29 cellular contexts compared by ENCODE assay signal in genomic region chr19:3328743-3329142, GRCh38.
"Had no signal": no experiment of that assay in that cellular context is flagged by ENCODE, and none has a peak within 500 bp of the region (broad histone marks: within the 10 kb centered on the region; RNA-seq: fewer than 3 reads in every experiment).

No MANE protein-coding gene starts in this region.

- FAIRE-seq: TTC549 had no signal

- H3K9me3 ChIP-seq: ascending aorta had no signal

- ATAC-seq: activated CD8-positive, alpha-beta T cell treated with anti-CD3 and anti-CD28 coated beads for 36 hours; activated naive CD8-positive, alpha-beta T cell treated with anti-CD3 and anti-CD28 coated beads, Interleukin-2, amount 50 U/mL, for 24 hours; activated T-cell treated with anti-CD3 and anti-CD28 coated beads, Interleukin-2, amount 50 U/mL, for 4 hours; activated T-cell treated with anti-CD3 and anti-CD28 coated beads, Interleukin-2, amount 50 U/mL, for 72 hours; activated T-helper 17 cell treated with anti-CD3 and anti-CD28 coated beads, Interleukin-2, amount 50 U/mL, for 72 hours had no signal

- H3K4me3 ChIP-seq: ascending aorta had no signal

- H3K36me3 ChIP-seq: ascending aorta had no signal

- H3K27ac ChIP-seq: ascending aorta, VCaP had no signal

- DNase-seq: activated B cell treated with CpG ODN at 0.5 μM for 24 hours; activated CD4-positive, alpha-beta memory T cell treated with anti-CD3 and anti-CD28 coated beads for 36 hours; activated CD4-positive, alpha-beta T cell treated with anti-CD3 and anti-CD28 coated beads for 4 hours; activated CD4-positive, alpha-beta T cell treated with anti-CD3 and anti-CD28 coated beads, Interleukin-2, amount 10 ng/mL, durations not matched to agents 24 days and 14 days; activated CD4-positive, alpha-beta T cell treated with anti-CD3 and anti-CD28 coated beads, Interleukin-2, amount 50 U/mL, for 1 hour; activated CD4-positive, alpha-beta T cell treated with anti-CD3 and anti-CD28 coated beads, Interleukin-2, amount 50 U/mL, for 4 hours; activated CD4-positive, CD25-positive, alpha-beta regulatory T cell treated with anti-CD3 and anti-CD28 coated beads, Interleukin-2, amount 50 U/mL, for 72 hours; activated CD8-positive, alpha-beta memory T cell treated with anti-CD3 and anti-CD28 coated beads, Interleukin-2, amount 50 U/mL, for 4 hours; activated CD8-positive, alpha-beta T cell treated with anti-CD3 and anti-CD28 coated beads for 36 hours; activated effector memory CD4-positive, alpha-beta T cell treated with anti-CD3 and anti-CD28 coated beads, Interleukin-2, amount 50 U/mL, for 16 hours; activated gamma-delta T cell treated with Interleukin-2 at 50 U/mL for 16 hours; activated naive CD4-positive, alpha-beta T cell; activated naive CD4-positive, alpha-beta T cell treated with anti-CD3 and anti-CD28 coated beads for 36 hours; activated naive CD8-positive, alpha-beta T cell treated with anti-CD3 and anti-CD28 coated beads, Interleukin-2, amount 10 ng/mL, durations not matched to agents 7 days and 5 days; activated naive CD8-positive, alpha-beta T cell treated with anti-CD3 and anti-CD28 coated beads, Interleukin-2, amount 50 U/mL, for 24 hours; activated T-cell treated with anti-CD3 and anti-CD28 coated beads for 4 hours; activated T-cell treated with anti-CD3 and anti-CD28 coated beads, Interleukin-2, amount 50 U/mL, for 1 hour; activated T-cell treated with anti-CD3 and anti-CD28 coated beads, Interleukin-2, amount 50 U/mL, for 4 hours; activated T-cell treated with anti-CD3 and anti-CD28 coated beads, Interleukin-2, amount 50 U/mL, for 72 hours; amygdala; anterior cingulate cortex; central memory CD4-positive, alpha-beta T cell; T-helper 1 cell; T-helper 2 cell; T-helper 9 cell had no signal

- H3K27me3 ChIP-seq: ascending aorta had no signal
